Comparison of ENCODE assay signal across 1 cellular context in genomic region chr6:109662192-109662591, GRCh38.
TF ChIP-seq lines count a peak whose summit lies in the region.

No MANE protein-coding gene starts in this region.

TF ChIP-seq in IMR-90, 13 proteins besides CTCF, POLR2A, EP300 and RAD21 (continued from another document):
- no peak for TF ChIP-seq USF2 (IDR thresholded peaks at IDR 0.05; ENCODE audit: low read depth, low read length)
- TF ChIP-seq NFE2L2 (IDR thresholded peaks at IDR 0.05; ENCODE audit: low read depth, low read length): no peak
- TF ChIP-seq BHLHE40 (IDR thresholded peaks at IDR 0.05; ENCODE audit: low read depth, low read length): no peak
- no peak for TF ChIP-seq MXI1 (IDR thresholded peaks at IDR 0.05; ENCODE audit: borderline replicate concordance, low read depth, low read length)
